ENCODE assay signal across 1 cellular context in the genomic region with DNA sequence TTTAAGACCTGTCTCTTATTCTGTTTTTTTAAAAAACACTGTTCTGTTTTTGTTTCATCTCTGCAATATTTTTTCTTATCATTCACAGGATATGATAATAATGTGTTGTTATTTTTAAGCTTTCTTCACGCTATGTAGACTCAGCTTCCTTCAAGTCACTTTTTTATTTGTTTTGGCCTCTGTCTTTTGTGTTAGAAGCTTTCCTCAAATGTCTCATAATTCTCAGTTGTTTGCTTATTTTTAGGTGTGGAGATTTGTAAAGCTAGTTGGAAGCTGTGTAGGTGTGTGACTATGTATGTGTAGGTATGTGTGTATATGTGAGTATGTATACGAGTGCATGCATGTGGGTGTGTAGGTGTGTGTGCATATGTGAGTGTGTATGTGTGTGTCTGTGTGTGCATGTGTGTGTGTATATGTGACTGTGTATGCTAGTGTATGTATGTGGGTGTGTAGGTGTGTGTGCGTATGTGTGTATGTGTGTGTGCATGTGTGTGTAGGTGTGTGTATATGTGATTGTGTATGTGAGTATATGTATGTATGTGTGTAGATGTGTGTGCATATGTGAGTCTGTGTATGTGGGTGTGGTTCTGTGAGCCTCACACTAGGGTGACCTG.
TF ChIP-seq lines count a peak whose summit lies in the region.

No MANE protein-coding gene starts in this region.

TF ChIP-seq in IMR-90, 13 proteins besides CTCF, POLR2A, EP300 and RAD21 (continued from another document):
- no peak for TF ChIP-seq MAFK (IDR thresholded peaks at IDR 0.05; ENCODE audit: low read depth, low read length)
